Comparison of ENCODE assay signal across 23 cellular contexts in the genomic region with DNA sequence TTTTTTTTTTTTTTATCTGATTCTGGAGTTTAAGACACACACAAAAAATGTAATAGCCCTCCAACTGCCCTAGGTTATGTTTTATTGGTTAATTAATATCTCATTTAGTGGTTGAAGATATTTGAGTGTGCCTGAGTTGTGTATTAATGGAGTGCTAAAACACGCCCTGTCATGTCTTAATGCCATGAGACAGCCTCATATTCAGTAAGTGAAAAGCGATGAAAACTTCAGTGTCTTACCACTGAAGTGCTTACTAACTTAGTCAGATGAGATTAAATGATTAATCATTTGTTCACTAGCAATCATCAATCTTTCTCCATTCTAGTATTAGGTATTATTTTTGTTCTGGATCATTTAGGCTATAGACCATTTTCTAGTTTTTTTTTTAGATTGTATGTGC.
"Had no signal": no experiment of that assay in that cellular context is flagged by ENCODE, and none has a peak within 500 bp of the region (broad histone marks: within the 10 kb centered on the region; RNA-seq: fewer than 3 reads in every experiment).

No MANE protein-coding gene starts in this region.

- H3K36me3 ChIP-seq: colonic mucosa, gastrocnemius medialis, prostate gland, spleen, tibial nerve, upper lobe of right lung, vagina had no signal

- H3K4me1 Mint-ChIP-seq: endodermal cell; naive thymus-derived CD4-positive, alpha-beta T cell; nephron progenitor cell; stimulated activated memory B cell treated with anti-CD40 and anti-IgM and Interleukin-4, amounts not matched to agents 10 μg/mL and 1 μg/mL and 100 μg/mL, for 72 hours had no signal

- ATAC-seq: esophagus mucosa; gastrocnemius medialis; left colon; naive thymus-derived CD4-positive, alpha-beta T cell; sciatic nerve; stimulated activated memory B cell treated with anti-CD40 and anti-IgM and Interleukin-4, amounts not matched to agents 10 μg/mL and 1 μg/mL and 100 μg/mL, for 72 hours; upper lobe of right lung had no signal

- H3K27ac Mint-ChIP-seq: endodermal cell; naive thymus-derived CD4-positive, alpha-beta T cell; nephron progenitor cell; stimulated activated memory B cell treated with anti-CD40 and anti-IgM and Interleukin-4, amounts not matched to agents 10 μg/mL and 1 μg/mL and 100 μg/mL, for 72 hours; stimulated activated naive CD8-positive, alpha-beta T cell treated with anti-CD3 and anti-CD28 coated beads, Interleukin-15, Interleukin-2, amounts not matched to agents 100 ng/mL and 50 ng/mL, for 24 hours had no signal

- H2AFZ ChIP-seq: parathyroid adenoma had no signal

- H3K27me3 Mint-ChIP-seq: naive thymus-derived CD4-positive, alpha-beta T cell; stimulated activated memory B cell treated with anti-CD40 and anti-IgM and Interleukin-4, amounts not matched to agents 10 μg/mL and 1 μg/mL and 100 μg/mL, for 72 hours; stimulated activated naive CD8-positive, alpha-beta T cell treated with anti-CD3 and anti-CD28 coated beads, Interleukin-15, Interleukin-2, amounts not matched to agents 100 ng/mL and 50 ng/mL, for 24 hours had no signal

- H3K9me3 ChIP-seq: colonic mucosa, gastrocnemius medialis, prostate gland, tibial nerve, upper lobe of right lung, vagina had no signal

- H3K27ac ChIP-seq: colonic mucosa, gastrocnemius medialis, parathyroid adenoma, prostate gland, spleen, tibial nerve, upper lobe of right lung, vagina had no signal

- H3K79me2 ChIP-seq: parathyroid adenoma had no signal

- H3K27me3 ChIP-seq: colonic mucosa, gastrocnemius medialis, spleen, tibial nerve, upper lobe of right lung, vagina had no signal

- H3K4me3 Mint-ChIP-seq: endodermal cell; naive thymus-derived CD4-positive, alpha-beta T cell; nephron progenitor cell; stimulated activated memory B cell treated with anti-CD40 and anti-IgM and Interleukin-4, amounts not matched to agents 10 μg/mL and 1 μg/mL and 100 μg/mL, for 72 hours; stimulated activated naive CD8-positive, alpha-beta T cell treated with anti-CD3 and anti-CD28 coated beads, Interleukin-15, Interleukin-2, amounts not matched to agents 100 ng/mL and 50 ng/mL, for 24 hours had no signal

- H3K4me1 ChIP-seq: colonic mucosa, gastrocnemius medialis, parathyroid adenoma, prostate gland, spleen, tibial nerve, upper lobe of right lung, vagina had no signal

- H3K9me3 Mint-ChIP-seq: nephron progenitor cell had no signal

- DNase-seq: colonic mucosa; effector CD4-positive, alpha-beta T cell; endodermal cell; gastrocnemius medialis; glutamatergic neuron; islet precursor cell; left colon; naive thymus-derived CD4-positive, alpha-beta T cell; nephron progenitor cell; retina; spleen; stimulated activated CD4-positive, alpha-beta T cell treated with anti-CD3 and anti-CD28 coated beads, Interleukin-15, amount 100 ng/mL, for 24 hours; stimulated activated CD4-positive, alpha-beta T cell treated with anti-CD3 and anti-CD28 coated beads, Interleukin-1b, Interleukin-23, amount 100 ng/mL, for 48 hours; stimulated activated CD4-positive, alpha-beta T cell treated with anti-CD3 and anti-CD28 coated beads, Interleukin-4, amount 100 ng/mL, for 24 hours; upper lobe of right lung had no signal

- H3K36me3 Mint-ChIP-seq: naive thymus-derived CD4-positive, alpha-beta T cell; stimulated activated memory B cell treated with anti-CD40 and anti-IgM and Interleukin-4, amounts not matched to agents 10 μg/mL and 1 μg/mL and 100 μg/mL, for 72 hours had no signal

- H3K4me3 ChIP-seq: colonic mucosa, gastrocnemius medialis, prostate gland, spleen, tibial nerve, upper lobe of right lung, vagina had no signal

- H3K9ac ChIP-seq: parathyroid adenoma had no signal
